Comparison of ENCODE assay signal across 17 cellular contexts in the genomic region with DNA sequence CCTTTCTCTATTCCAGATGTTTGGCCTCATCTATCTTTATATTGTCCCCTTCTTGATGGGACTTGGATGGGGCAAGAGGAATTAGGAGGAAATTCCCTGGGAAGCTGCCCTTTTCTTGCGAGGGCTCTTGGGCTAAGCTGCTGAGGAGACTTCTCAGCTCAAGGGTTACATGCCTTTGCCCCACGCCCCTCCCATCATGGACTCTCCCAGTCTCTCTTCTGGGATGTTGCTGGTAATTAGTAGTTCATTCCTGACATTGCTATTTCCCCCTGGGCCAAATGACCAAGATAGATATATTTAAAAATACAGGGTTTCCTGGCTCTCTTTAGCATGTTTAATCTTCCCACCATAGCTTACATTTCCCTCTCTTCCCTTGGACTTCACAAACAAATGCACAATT.
DNase-seq lines count a peak whose midpoint lies in the region; ATAC-seq and TF ChIP-seq lines count a peak whose summit lies in the region.
"Had no signal": no experiment of that assay in that cellular context is flagged by ENCODE, and none has a peak within 500 bp of the region (broad histone marks: within the 10 kb centered on the region; RNA-seq: fewer than 3 reads in every experiment).

No MANE protein-coding gene starts in this region.

- H3K36me3 ChIP-seq in MG63 (no peaks in the 10 kb centered on the region), left ventricle myocardium inferior (no peaks in the 10 kb centered on the region)
- H3K36me3 ChIP-seq: spleen had no signal

- H3K4me3 ChIP-seq in MG63 (no peak overlapping the region), left ventricle myocardium inferior (no peak overlapping the region)
- H3K4me3 ChIP-seq: PC-9, spleen had no signal

- peak; percentile 97 for DNase-seq in EH (ENCODE audit: low read depth)
- DNase-seq in MG63 = peak; percentile 40
- peak; percentile 34 for DNase-seq in left ventricle myocardium inferior
- DNase-seq in sciatic nerve (ENCODE audit: low spot score) = no peak
- no peak for DNase-seq in A172 (ENCODE audit: low spot score)
- DNase-seq in activated CD8-positive, alpha-beta memory T cell treated with anti-CD3 and anti-CD28 coated beads for 24 hours = no peak
- DNase-seq in GM19238 (ENCODE audit: insufficient read length, low spot score) = no peak
- DNase-seq: activated CD4-positive, alpha-beta T cell treated with anti-CD3 and anti-CD28 coated beads, Interleukin-2, amount 10 ng/mL, durations not matched to agents 7 days and 5 days; activated CD8-positive, alpha-beta memory T cell treated with anti-CD3 and anti-CD28 coated beads, Interleukin-2, amount 50 U/mL, for 48 hours; activated effector memory CD4-positive, alpha-beta T cell treated with anti-CD3 and anti-CD28 coated beads, Interleukin-2, amount 50 U/mL, for 16 hours; amygdala; COR-L47; effector memory CD8-positive, alpha-beta T cell; PC-9; spleen; T-helper 17 cell had no signal

- no peaks in the 10 kb centered on the region for H3K9me3 ChIP-seq in MG63
- H3K9me3 ChIP-seq in left ventricle myocardium inferior (replicated peaks) = no peaks in the 10 kb centered on the region
- H3K9me3 ChIP-seq: spleen had no signal

- H3K27me3 ChIP-seq in MG63 = no peaks in the 10 kb centered on the region
- H3K27me3 ChIP-seq in left ventricle myocardium inferior (ENCODE audit: low read depth) = no peaks in the 10 kb centered on the region
- H3K27me3 ChIP-seq: spleen had no signal

- peak overlapping the region; percentile 56 for H3K27ac ChIP-seq in left ventricle myocardium inferior (replicated peaks)
- H3K27ac ChIP-seq: PC-9, spleen had no signal

- H3K4me1 ChIP-seq in left ventricle myocardium inferior = peaks cover 1% of the 10 kb centered on the region

- peak; percentile 77 for ATAC-seq in sciatic nerve
- ATAC-seq: effector memory CD8-positive, alpha-beta T cell; natural killer cell treated with Interleukin-12 subunit alpha and Interleukin-12 subunit beta and Interleukin-15 and Interleukin-18, amount 100 ng/mL, for 72 hours; T-helper 17 cell had no signal

- intact Hi-C loops in left ventricle myocardium inferior (cut with micrococcal nuclease) (no loop called here), sciatic nerve (cut with DNase I) (no loop called here)

- TF ChIP-seq CTCF in left ventricle myocardium inferior (IDR thresholded peaks at IDR 0.05; ENCODE audit: borderline replicate concordance) = no peak

Comparison
In these comparisons a context has a peak if more than half of its experiments do, and no peak if none do; other contexts are left out.
1. DNase-seq: peak in EH (single experiment), MG63 (single experiment) and left ventricle myocardium inferior (single experiment); none in sciatic nerve (single experiment), A172 (single experiment), activated CD8-positive, alpha-beta memory T cell treated with anti-CD3 and anti-CD28 coated beads for 24 hours (single experiment) and GM19238 (single experiment).